In the genomic region with DNA sequence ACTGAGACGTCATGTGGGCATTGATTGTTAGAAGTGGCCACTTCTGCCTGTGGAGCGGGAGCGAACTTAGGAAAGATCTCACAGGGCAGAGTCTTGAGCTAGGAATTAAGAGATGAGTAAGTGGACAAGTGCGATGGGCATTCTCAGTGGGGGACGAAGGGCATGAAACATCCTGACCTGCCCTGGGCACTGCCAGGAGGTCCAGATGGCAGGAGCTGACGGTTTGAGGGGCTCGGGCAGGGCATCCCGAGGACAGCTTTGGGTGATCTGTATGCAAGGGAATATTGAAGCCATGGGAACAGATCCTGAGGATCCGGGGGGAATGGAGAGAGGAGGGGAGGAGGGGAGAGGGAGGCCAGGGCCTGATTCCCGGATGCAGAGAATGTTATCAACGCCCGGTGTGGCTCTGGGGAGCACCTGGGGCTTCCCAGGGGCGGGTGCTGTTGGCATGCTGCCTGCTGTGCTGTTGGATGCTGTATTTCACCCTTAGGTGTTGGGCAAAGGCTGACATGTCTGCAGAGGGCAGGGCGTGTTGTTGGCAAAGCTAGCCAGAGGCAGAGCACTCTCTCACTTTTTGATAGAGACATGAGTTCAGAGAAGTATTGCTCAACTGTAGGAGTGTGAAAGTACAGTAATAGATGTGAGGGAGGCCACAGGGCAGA, we compare ENCODE assay signal across 12 cellular contexts. TPM values are rescaled to one million over a fixed set of nuclear protein-coding genes. Genes with fewer than 3 reads are reported as not detected.
DNase-seq lines count a peak whose midpoint lies in the region; ATAC-seq and TF ChIP-seq lines count a peak whose summit lies in the region.
"Not testable (repeated sequence)": the region's sequence is repeated elsewhere in the genome, so short reads cannot be mapped to it uniquely, and the experiment has no call there.
"Had no signal": no experiment of that assay in that cellular context is flagged by ENCODE, and none has a peak within 500 bp of the region (broad histone marks: within the 10 kb centered on the region; RNA-seq: fewer than 3 reads in every experiment).

No MANE protein-coding gene starts in this region.

- H3K18ac ChIP-seq in H9 (ENCODE audit: insufficient read length, low read depth, low read length): not testable (repeated sequence)

- not testable (repeated sequence) for H2BK12ac ChIP-seq in H9 (ENCODE audit: insufficient read length, low read depth, low read length)

- POLR2A ChIA-PET in activated CD4-positive, alpha-beta T cell treated with anti-CD3 and anti-CD28 coated beads for 36 hours (lab: Charles Lee): not testable (repeated sequence)

- H3K36me3 Mint-ChIP-seq in H9 (ENCODE audit: insufficient read depth in 1 of 3, low read depth in 3 of 3); activated CD4-positive, alpha-beta T cell treated with anti-CD3 and anti-CD28 coated beads for 36 hours (ENCODE audit: low read depth); neural progenitor cell: not testable (repeated sequence)

- WGBS in H9 (ENCODE audit: extremely low coverage, insufficient read length, low lambda C conversion rate): no CpG with 5 or more reads among the region's 14 CpGs
- WGBS in esophagus muscularis mucosa: 74% methylated on average over 10 of the region's 14 CpGs
- 71 to 80% methylated on average over 10 to 11 of the region's 14 CpGs for WGBS in testis, 2 donors

- not testable (repeated sequence) for H3K27me3 ChIP-seq in H9 (ENCODE audit: insufficient read depth, low read length); esophagus muscularis mucosa; neural progenitor cell; testis

- not testable (repeated sequence) for H2BK120ac ChIP-seq in H9 (ENCODE audit: low read depth, low read length, poor library complexity, severe bottlenecking)

- not testable (repeated sequence) for H3K27ac ChIP-seq in H9 (ENCODE audit: insufficient read length, low read depth, low read length); neural progenitor cell
- H3K27ac ChIP-seq in esophagus muscularis mucosa (replicated peaks in 1 of 4) (peak overlapping the region; percentile 53 to 81 (median 70)), testis (peak overlapping the region; percentile 32 to 69)

- H3K4me1 ChIP-seq in H9 (ENCODE audit: insufficient read depth, low read length); neural progenitor cell; testis: not testable (repeated sequence)
- peaks cover 10 to 26% (median 15%) of the 10 kb centered on the region in 4 donors for H3K4me1 ChIP-seq in esophagus muscularis mucosa

- H2AK5ac ChIP-seq in H9 (ENCODE audit: insufficient read length, low read length): not testable (repeated sequence)

- not testable (repeated sequence) for H3K4ac ChIP-seq in H9 (ENCODE audit: low read depth, low read length)

- H2BK5ac ChIP-seq in H9 (ENCODE audit: insufficient read length, low read length): not testable (repeated sequence)

- H3K79me2 ChIP-seq in H9 (ENCODE audit: insufficient read depth, low read length); neural progenitor cell (ENCODE audit: low read depth): not testable (repeated sequence)

- H3K9me3 Mint-ChIP-seq in H9; activated CD4-positive, alpha-beta T cell treated with anti-CD3 and anti-CD28 coated beads for 36 hours (ENCODE audit: low read depth); neural progenitor cell: not testable (repeated sequence)

- not testable (repeated sequence) for H2BK15ac ChIP-seq in H9 (ENCODE audit: low read depth, low read length)

- H3K9ac ChIP-seq in H9 (ENCODE audit: extremely low read depth, insufficient read length, low read length); neural progenitor cell: not testable (repeated sequence)

- peak; percentile 19 for ATAC-seq in activated CD4-positive, alpha-beta T cell treated with anti-CD3 and anti-CD28 coated beads for 36 hours

- H3K4me3 Mint-ChIP-seq in H9; activated CD4-positive, alpha-beta T cell treated with anti-CD3 and anti-CD28 coated beads for 36 hours; neural progenitor cell: not testable (repeated sequence)

- in situ Hi-C loops in Caki2 (cut with HindIII; ENCODE audit: low pct_unique_long_range_greater_than_20kb, low sequenced_read_pairs): not testable (repeated sequence)

- not testable (repeated sequence) for TF ChIP-seq EP300 in esophagus muscularis mucosa (IDR thresholded peaks at IDR 0.05)

- not testable (repeated sequence) for H3K23me2 ChIP-seq in H9 (ENCODE audit: insufficient read length, low read depth, low read length, poor library complexity, severe bottlenecking)

- H3K9me3 ChIP-seq in H9 (ENCODE audit: control insufficient read depth, low read depth, low read length); esophagus muscularis mucosa; neural progenitor cell (ENCODE audit: low read depth); testis: not testable (repeated sequence)

- not testable (repeated sequence) for H3K56ac ChIP-seq in H9 (ENCODE audit: insufficient read length, low read depth, low read length)

- H3K27ac Mint-ChIP-seq in H9; activated CD4-positive, alpha-beta T cell treated with anti-CD3 and anti-CD28 coated beads for 36 hours: not testable (repeated sequence)
- peak overlapping the region; percentile 86 for H3K27ac Mint-ChIP-seq in neural progenitor cell

- not testable (repeated sequence) for H4K91ac ChIP-seq in H9 (ENCODE audit: insufficient read length, low read depth, low read length)

- not testable (repeated sequence) for H3K4me2 ChIP-seq in H9 (ENCODE audit: insufficient read depth, insufficient read length, low read length); neural progenitor cell

- not testable (repeated sequence) for TF ChIP-seq CTCF in H9 (conservative IDR thresholded peaks at IDR 0.05); esophagus muscularis mucosa (IDR thresholded peaks at IDR 0.05); neural progenitor cell (IDR thresholded peaks at IDR 0.05); testis (IDR thresholded peaks at IDR 0.05)

- H3K4me3 ChIP-seq in esophagus muscularis mucosa, neural progenitor cell, testis: not testable (repeated sequence)

- not testable (repeated sequence) for H3K14ac ChIP-seq in H9 (ENCODE audit: insufficient read depth, low read length)

- not testable (repeated sequence) for H3K79me1 ChIP-seq in H9 (ENCODE audit: insufficient read depth, low read depth, low read length, poor library complexity, severe bottlenecking)

- H4K5ac ChIP-seq in H9 (ENCODE audit: insufficient read length, low read depth, low read length): not testable (repeated sequence)

- not testable (repeated sequence) for H4K20me1 ChIP-seq in H9 (ENCODE audit: control insufficient read depth, insufficient read depth, insufficient read length); neural progenitor cell (ENCODE audit: low read depth)

- peaks cover 0 to 22% (median 5%) of the 10 kb centered on the region in 4 donors for H3K36me3 ChIP-seq in esophagus muscularis mucosa
- not testable (repeated sequence) for H3K36me3 ChIP-seq in neural progenitor cell; testis (ENCODE audit: low read depth, missing control alignments)

- DNase-seq in Caki2 (ENCODE audit: low read depth) (peak; percentile 1), H9 (peak; percentile 10), NCI-H2196 (lab: John Stamatoyannopoulos, UW; ENCODE audit: unreplicated experiment) (peak; percentile 49), kidney tubule cell (ENCODE audit: low spot score) (peak; percentile 74)
- DNase-seq in activated CD4-positive, alpha-beta T cell treated with anti-CD3 and anti-CD28 coated beads for 36 hours; esophagus muscularis mucosa (ENCODE audit: extremely low spot score); neural progenitor cell (ENCODE audit: low spot score); testis: not testable (repeated sequence)

- intact Hi-C loops in activated CD4-positive, alpha-beta T cell treated with anti-CD3 and anti-CD28 coated beads for 36 hours (cut with DNase I, micrococcal nuclease); esophagus muscularis mucosa (cut with DNase I); testis (cut with DNase I; ENCODE audit: low total_unique reads): not testable (repeated sequence)

- not testable (repeated sequence) for H3T11ph ChIP-seq in H9 (ENCODE audit: low read length)

- TF ChIP-seq POLR2A in esophagus muscularis mucosa (IDR thresholded peaks at IDR 0.05; ENCODE audit: low read depth); testis (IDR thresholded peaks at IDR 0.05): not testable (repeated sequence)

- CTCF ChIA-PET in activated CD4-positive, alpha-beta T cell treated with anti-CD3 and anti-CD28 coated beads for 36 hours (lab: Charles Lee): not testable (repeated sequence)

- H2BK20ac ChIP-seq in H9 (ENCODE audit: low read depth, low read length, poor library complexity, severe bottlenecking): not testable (repeated sequence)

- H3K4me1 Mint-ChIP-seq in H9; activated CD4-positive, alpha-beta T cell treated with anti-CD3 and anti-CD28 coated beads for 36 hours; neural progenitor cell: not testable (repeated sequence)

- H4K8ac ChIP-seq in H9 (replicated peaks; ENCODE audit: insufficient read length, low read depth, low read length): not testable (repeated sequence)

- not testable (repeated sequence) for H3F3A ChIP-seq in neural progenitor cell (ENCODE audit: low read depth)

- not testable (repeated sequence) for H2AFZ ChIP-seq in H9 (ENCODE audit: low read length); neural progenitor cell (replicated peaks)

- H3K23ac ChIP-seq in H9 (ENCODE audit: insufficient read length, low read depth, low read length): not testable (repeated sequence)

- H3K27me3 Mint-ChIP-seq in H9 (ENCODE audit: low read depth); activated CD4-positive, alpha-beta T cell treated with anti-CD3 and anti-CD28 coated beads for 36 hours; neural progenitor cell (ENCODE audit: insufficient read depth, low read depth): not testable (repeated sequence)

RNA-seq across cellular contexts. Expression of gene DTX2, which starts 6.4 kb away (rescaled TPM):
- total RNA-seq in Caki2 (2014; rRNA removed; shearing (Covaris generic); ENCODE audit: low replicate concordance): 7.3 and 7.9 TPM in 2 replicates
- total RNA-seq in H9 (2021) (43.1 and 48.8 TPM in 2 replicates), esophagus muscularis mucosa (10 to 100 TPM; 18.1 to 35.2 (median 25.3) TPM), neural progenitor cell (ENCODE audit: low replicate concordance) (4.1 and 14.7 TPM in 2 replicates), testis (100 to 1,000 TPM; 200 to 239 TPM)
- 10 to 100 TPM; 17.4 to 22.4 TPM for total RNA-seq in activated CD4-positive, alpha-beta T cell treated with anti-CD3 and anti-CD28 coated beads for 36 hours
- 65.1 TPM for polyA plus RNA-seq in testis (ENCODE audit: insufficient read depth, low read depth, low replicate concordance)

RNA-seq across cellular contexts. Expression of gene UPK3B, which starts 42.5 kb away (rescaled TPM):
- 0.64 and 2.5 TPM in 2 replicates for total RNA-seq in Caki2 (2014; rRNA removed; shearing (Covaris generic); ENCODE audit: low replicate concordance)
- total RNA-seq in H9 (2021): 2.1 and 3.5 TPM in 2 replicates
- total RNA-seq in activated CD4-positive, alpha-beta T cell treated with anti-CD3 and anti-CD28 coated beads for 36 hours: 1 to 10 TPM in 1 of 2 experiments, under 1 TPM in 1; 0.46 to 1.1 TPM
- under 1 TPM in 2 of 4 donors, not detected in 2; 0.75 to 0.84 TPM for total RNA-seq in esophagus muscularis mucosa
- total RNA-seq in neural progenitor cell (ENCODE audit: low replicate concordance): 0.12 TPM in 1 of 2 replicates, not detected in the other
- 10 to 100 TPM; 19.1 to 27.1 TPM for total RNA-seq in testis
- 66.8 TPM for polyA plus RNA-seq in testis (ENCODE audit: insufficient read depth, low read depth, low replicate concordance)
- total RNA-seq: K562, smooth muscle cell had no signal
- polyA plus RNA-seq: CD4-positive, alpha-beta memory T cell; endothelial cell of umbilical vein; K562; smooth muscle cell had no signal

RNA-seq across cellular contexts. Expression of gene ZP3, which starts 43.1 kb away (rescaled TPM):
- 17.1 and 21.8 TPM in 2 replicates for total RNA-seq in Caki2 (2014; rRNA removed; shearing (Covaris generic); ENCODE audit: low replicate concordance)
- total RNA-seq in H9 (2021) (1.3 TPM in 2 replicates), esophagus muscularis mucosa (1 to 10 TPM in 1 of 4 donors, under 1 TPM in 1, not detected in 2; 0.46 to 1.0 TPM), neural progenitor cell (ENCODE audit: low replicate concordance) (1.7 TPM in 1 of 2 replicates, not detected in the other), testis (1 to 10 TPM; 1.7 to 3.5 TPM)
- 1 to 10 TPM; 7.0 to 7.9 TPM for total RNA-seq in activated CD4-positive, alpha-beta T cell treated with anti-CD3 and anti-CD28 coated beads for 36 hours
- 2.0 TPM for polyA plus RNA-seq in testis (ENCODE audit: insufficient read depth, low read depth, low replicate concordance)

RNA-seq across cellular contexts. Expression of gene SSC4D, which starts 58.4 kb away (rescaled TPM):
- 1.1 and 11.0 TPM in 2 replicates for total RNA-seq in Caki2 (2014; rRNA removed; shearing (Covaris generic); ENCODE audit: low replicate concordance)
- total RNA-seq in H9 (2021) (14.8 and 16.4 TPM in 2 replicates), esophagus muscularis mucosa (under 1 TPM in 3 of 4 donors, not detected in 1; 0.39 to 0.66 (median 0.46) TPM), neural progenitor cell (ENCODE audit: low replicate concordance) (0.43 and 6.8 TPM in 2 replicates), testis (1 to 10 TPM; 1.8 to 2.3 TPM)
- total RNA-seq in activated CD4-positive, alpha-beta T cell treated with anti-CD3 and anti-CD28 coated beads for 36 hours: under 1 TPM; 0.79 to 0.91 TPM
- polyA plus RNA-seq in testis (ENCODE audit: insufficient read depth, low read depth, low replicate concordance): 2.8 TPM
- total RNA-seq: CD4-positive, alpha-beta memory T cell had no signal
